Comparison of ENCODE assay signal across 1 cellular context in genomic region chr20:31949877-31950646, GRCh38.
A peak's percentile ranks its signal among the peaks of the same experiment; 100 is the strongest.
TF ChIP-seq lines count a peak whose summit lies in the region.

No MANE protein-coding gene starts in this region.

TF ChIP-seq in K562, 482 proteins besides CTCF, POLR2A, EP300 and RAD21 (continued from another document and continues in another):
- TF ChIP-seq HNRNPK (IDR thresholded peaks at IDR 0.05; ENCODE audit: low read depth, low read length, poor library complexity, severe bottlenecking) (no peak), TBP (optimal IDR thresholded peaks at IDR 0.05; ENCODE audit: low read depth, low read length) (no peak), ZKSCAN3 (CRISPR knock-in tag; IDR thresholded peaks at IDR 0.05) (no peak), RUNX1 (IDR thresholded peaks at IDR 0.05; ENCODE audit: low read depth) (peak; percentile 42; the same call in 1 of the 2 replicates), IRF2 (CRISPR knock-in tag; IDR thresholded peaks at IDR 0.05) (no peak), MCM5 (IDR thresholded peaks at IDR 0.05; ENCODE audit: low read depth) (no peak), CHD7 (IDR thresholded peaks at IDR 0.05; ENCODE audit: low read depth, low read length) (no peak), ZNF589 (CRISPR knock-in tag; IDR thresholded peaks at IDR 0.05; ENCODE audit: low read depth) (no peak), HDAC6 (IDR thresholded peaks at IDR 0.05; ENCODE audit: low read depth, low read length) (no peak), CREBBP (IDR thresholded peaks at IDR 0.05; ENCODE audit: low read depth, low read length) (no peak), SRSF9 (IDR thresholded peaks at IDR 0.05; ENCODE audit: borderline replicate concordance, low read depth, low read length) (no peak), KDM1A (IDR thresholded peaks at IDR 0.05) (peak; percentile 98), FOXJ3 (CRISPR knock-in tag; IDR thresholded peaks at IDR 0.05) (no peak), SMAD2 (IDR thresholded peaks at IDR 0.05; ENCODE audit: low read depth, low read length) (no peak), ZZZ3 (IDR thresholded peaks at IDR 0.05) (no peak), TCF3 (CRISPR knock-in tag; IDR thresholded peaks at IDR 0.05) (peak; percentile 96), NONO (IDR thresholded peaks at IDR 0.05; ENCODE audit: low read depth in 2 of 2, low read length in 1 of 2) (no peak), MNT (conservative IDR thresholded peaks at IDR 0.05) (peak in 1 of 2 experiments; percentile 60; a peak in 1 of 4 replicates), KLF13 (tag; IDR thresholded peaks at IDR 0.05; ENCODE audit: borderline replicate concordance, low read depth) (no peak), E2F8 (IDR thresholded peaks at IDR 0.05; ENCODE audit: low read depth, partially characterized antibody) (no peak), ZNF586 (CRISPR knock-in tag; conservative IDR thresholded peaks at IDR 0.05) (no peak), ZNF644 (tag; IDR thresholded peaks at IDR 0.05; ENCODE audit: low read depth) (no peak), U2AF1 (optimal IDR thresholded peaks at IDR 0.05; ENCODE audit: low read depth, low read length) (no peak), ZNF143 (CRISPR knock-in tag; IDR thresholded peaks at IDR 0.05) (no peak), BDP1 (IDR thresholded peaks at IDR 0.05; ENCODE audit: insufficient read depth, insufficient read length) (no peak), ZNF740 (CRISPR knock-in tag; IDR thresholded peaks at IDR 0.05) (0 out of 2 replicates have a peak, but pooled peaks have one; percentile 26), ZNF740 (tag; IDR thresholded peaks at IDR 0.05) (no peak), NR1H2 (CRISPR knock-in tag; IDR thresholded peaks at IDR 0.05) (no peak), POLR2H (tag; IDR thresholded peaks at IDR 0.05; ENCODE audit: low read depth) (no peak), HMG20A (CRISPR knock-in tag; conservative IDR thresholded peaks at IDR 0.05) (no peak), MAFK (IDR thresholded peaks at IDR 0.05; ENCODE audit: low read length) (no peak), IRF1 (CRISPR knock-in tag; IDR thresholded peaks at IDR 0.05; ENCODE audit: borderline replicate concordance) (no peak), TFAP4 (CRISPR knock-in tag; IDR thresholded peaks at IDR 0.05; ENCODE audit: borderline replicate concordance) (peak; percentile 66), POLR3A (IDR thresholded peaks at IDR 0.05; ENCODE audit: borderline replicate concordance, extremely low read depth, insufficient read depth, insufficient read length) (no peak), XRCC4 (IDR thresholded peaks at IDR 0.05; ENCODE audit: extremely low read depth, insufficient read depth, insufficient read length) (no peak), ZNF408 (CRISPR knock-in tag; IDR thresholded peaks at IDR 0.05; ENCODE audit: low read depth) (no peak), ZC3H11A (IDR thresholded peaks at IDR 0.05; ENCODE audit: low read depth, low read length) (no peak), STAG1 (CRISPR knock-in tag; IDR thresholded peaks at IDR 0.05; ENCODE audit: borderline replicate concordance) (no peak), ZNF444 (CRISPR knock-in tag; IDR thresholded peaks at IDR 0.05) (no peak), TEAD4 (IDR thresholded peaks at IDR 0.05; ENCODE audit: low read length) (peak; percentile 94), TEAD4 (CRISPR knock-in tag; IDR thresholded peaks at IDR 0.05; ENCODE audit: borderline replicate concordance) (no peak), ZSCAN29 (IDR thresholded peaks at IDR 0.05) (no peak), KAT7 (CRISPR knock-in tag; IDR thresholded peaks at IDR 0.05; ENCODE audit: borderline replicate concordance) (no peak), YBX1 (IDR thresholded peaks at IDR 0.05) (no peak), ZSCAN32 (CRISPR knock-in tag; IDR thresholded peaks at IDR 0.05) (no peak), ELF2 (CRISPR knock-in tag; IDR thresholded peaks at IDR 0.05) (no peak), HES1 (IDR thresholded peaks at IDR 0.05; ENCODE audit: low read depth) (no peak)
